Comparison of ENCODE assay signal across 13 cellular contexts in the genomic region with DNA sequence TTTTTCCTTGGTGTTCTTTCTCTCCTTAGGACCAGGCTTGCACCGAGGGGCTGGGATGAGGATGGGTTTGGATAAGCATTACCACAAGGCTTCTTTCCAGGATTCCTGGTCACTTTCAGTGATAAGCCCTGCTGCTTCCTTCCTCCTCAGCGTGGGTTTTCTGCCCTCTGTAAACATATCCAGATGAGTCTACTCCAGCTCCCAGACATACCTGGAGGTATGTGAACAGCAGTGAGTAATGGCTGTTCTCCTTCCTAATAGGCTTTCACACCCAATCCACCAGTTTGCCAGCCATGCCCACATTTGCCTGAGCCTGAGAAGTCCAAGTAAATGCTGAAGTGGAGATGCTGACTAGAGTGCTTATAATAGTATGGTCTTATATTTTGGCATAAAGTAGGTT.
"Had no signal": no experiment of that assay in that cellular context is flagged by ENCODE, and none has a peak within 500 bp of the region (broad histone marks: within the 10 kb centered on the region; RNA-seq: fewer than 3 reads in every experiment).

No MANE protein-coding gene starts in this region.

- H3K36me3 ChIP-seq: prostate gland, right lobe of liver, spleen, suprapubic skin had no signal

- H3K4me3 ChIP-seq: lung, prostate gland, right lobe of liver, spleen, suprapubic skin had no signal

- H3K9me3 ChIP-seq: prostate gland, right lobe of liver, spleen, suprapubic skin had no signal

- H3K27me3 ChIP-seq: right lobe of liver, spleen, suprapubic skin had no signal

- H3K4me1 ChIP-seq: prostate gland, right lobe of liver, spleen, suprapubic skin had no signal

- DNase-seq: activated CD4-positive, alpha-beta T cell treated with anti-CD3 and anti-CD28 coated beads, Interleukin-2, amount 10 ng/mL, durations not matched to agents 7 days and 5 days; activated CD8-positive, alpha-beta memory T cell treated with anti-CD3 and anti-CD28 coated beads, Interleukin-2, amount 50 U/mL, for 48 hours; activated gamma-delta T cell; activated T-cell treated with anti-CD3 and anti-CD28 coated beads, Interleukin-2, amount 50 U/mL, for 72 hours; amygdala; hypothalamus; left colon; nephron progenitor cell; right lobe of liver; spleen had no signal

- H3K27ac ChIP-seq: prostate gland, right lobe of liver, spleen, suprapubic skin had no signal

- ATAC-seq: activated T-cell treated with anti-CD3 and anti-CD28 coated beads, Interleukin-2, amount 50 U/mL, for 72 hours; left colon; right lobe of liver had no signal
